ENCODE assay signal across 19 cellular contexts in genomic region chr10:113626809-113627370, GRCh38. TPM values are rescaled to one million over a fixed set of nuclear protein-coding genes. Genes with fewer than 3 reads are reported as not detected.
DNase-seq lines count a peak whose midpoint lies in the region; ATAC-seq and TF ChIP-seq lines count a peak whose summit lies in the region.
"Had no signal": no experiment of that assay in that cellular context is flagged by ENCODE, and none has a peak within 500 bp of the region (broad histone marks: within the 10 kb centered on the region; RNA-seq: fewer than 3 reads in every experiment).

No MANE protein-coding gene starts in this region.

- H3K27ac ChIP-seq in heart left ventricle (peak overlapping the region; percentile 44 to 93 (median 84)), heart right ventricle (peak overlapping the region; percentile 1 to 93 (median 80)), upper lobe of right lung (no peak overlapping the region)
- H3K27ac ChIP-seq: BLaER1 treated with 17β-estradiol and CSF1 and Interleukin-3, amounts not matched to agents 10 nM and 100 nM had no signal

- 16 to 19% (median 17%) methylated on average over 5 of the region's 5 CpGs for WGBS in heart left ventricle, 4 donors
- 13 to 20% methylated on average over 5 of the region's 5 CpGs for WGBS in heart right ventricle, 2 donors

- CTCF ChIA-PET in GM10248 (lab: Yijun Ruan, JAX) = interaction anchor here (0.7 to 0.9 kb wide), 2 partner anchors 28 to 63 kb away, joined by 3 read pairs; no protein-coding TSS in a partner anchor

- peak; percentile 18 to 66 (median 55) for ATAC-seq in heart left ventricle
- no peak for ATAC-seq in Right ventricle myocardium inferior
- ATAC-seq in heart right ventricle = peak in 7 of 8 donors; percentile 31 to 78 (median 62)
- ATAC-seq in HG03571 (IDR thresholded peaks at IDR 0.05; ENCODE audit: unreplicated experiment) = no peak
- no peak for ATAC-seq in upper lobe of right lung

- DNase-seq in heart left ventricle = peak in 4 of 5 donors; percentile 38 to 77 (median 49)
- no peak for DNase-seq in Right ventricle myocardium inferior (ENCODE audit: missing footprints)
- peak in 1 of 2 donors; percentile 36 for DNase-seq in heart right ventricle
- no peak for DNase-seq in osteocyte (ENCODE audit: extremely low spot score, unreplicated experiment)
- DNase-seq in upper lobe of right lung = no peak
- DNase-seq in NCI-H2227 treated with DMSO at 0.1 percent for 48 hours (lab: John Stamatoyannopoulos, UW) = no peak
- DNase-seq in GM10248 (ENCODE audit: extremely low spot score) = no peak
- DNase-seq: 8988T; CD8-positive, alpha-beta memory T cell; DMS79; HCEC 1CT; NCI-H187 treated with DMSO at 0.1 percent for 48 hours; NCI-H446; NK-92 treated with Interleukin-12 subunit alpha and Interleukin-12 subunit beta, amount 100 ng/mL, for 24 hours had no signal

- no peak for TF ChIP-seq POLR2A in heart left ventricle (IDR thresholded peaks at IDR 0.05)

- POLR2A ChIA-PET in GM10248 (lab: Yijun Ruan, JAX) = no interaction called here

- no peak overlapping the region for H3K4me3 Mint-ChIP-seq in osteocyte (ENCODE audit: unreplicated experiment)
- H3K4me3 Mint-ChIP-seq: CD8-positive, alpha-beta memory T cell had no signal

- H3K4me3 ChIP-seq in heart left ventricle (no peak overlapping the region), heart right ventricle (no peak overlapping the region), upper lobe of right lung (no peak overlapping the region)
- H3K4me3 ChIP-seq: BLaER1 treated with 17β-estradiol and CSF1 and Interleukin-3, amounts not matched to agents 10 nM and 100 nM had no signal

- peaks cover 27% of the 10 kb centered on the region for H3K27me3 Mint-ChIP-seq in osteocyte (ENCODE audit: unreplicated experiment)

- no peaks in the 10 kb centered on the region for H3K27me3 ChIP-seq in heart left ventricle
- peaks cover 0 to 5% (median 0%) of the 10 kb centered on the region in 7 donors for H3K27me3 ChIP-seq in heart right ventricle
- H3K27me3 ChIP-seq in upper lobe of right lung = no peaks in the 10 kb centered on the region
- H3K27me3 ChIP-seq: BLaER1 treated with 17β-estradiol and CSF1 and Interleukin-3, amounts not matched to agents 10 nM and 100 nM had no signal

- no peaks in the 10 kb centered on the region for H3K9me3 ChIP-seq in heart left ventricle
- H3K9me3 ChIP-seq in heart right ventricle = no peaks in the 10 kb centered on the region
- no peaks in the 10 kb centered on the region for H3K9me3 ChIP-seq in upper lobe of right lung
- H3K9me3 ChIP-seq: BLaER1 treated with 17β-estradiol and CSF1 and Interleukin-3, amounts not matched to agents 10 nM and 100 nM had no signal

- H3K4me1 Mint-ChIP-seq in osteocyte (ENCODE audit: unreplicated experiment) = peaks cover 17% of the 10 kb centered on the region
- H3K4me1 Mint-ChIP-seq: CD8-positive, alpha-beta memory T cell had no signal

- H3K36me3 Mint-ChIP-seq in osteocyte (ENCODE audit: unreplicated experiment) = no peaks in the 10 kb centered on the region
- H3K36me3 Mint-ChIP-seq: CD8-positive, alpha-beta memory T cell had no signal

- no peaks in the 10 kb centered on the region for H3K9me3 Mint-ChIP-seq in osteocyte (ENCODE audit: unreplicated experiment)
- H3K9me3 Mint-ChIP-seq: CD8-positive, alpha-beta memory T cell had no signal

- TF ChIP-seq CTCF in heart left ventricle (IDR thresholded peaks at IDR 0.05) = no peak
- TF ChIP-seq CTCF in heart right ventricle (IDR thresholded peaks at IDR 0.05) = no peak
- TF ChIP-seq CTCF in osteocyte (IDR thresholded peaks at IDR 0.05) = no peak
- no peak for TF ChIP-seq CTCF in upper lobe of right lung (IDR thresholded peaks at IDR 0.05)
- TF ChIP-seq CTCF in GM10248 (IDR thresholded peaks at IDR 0.05; ENCODE audit: control extremely low read depth, extremely low read depth, low read depth, missing control alignments) = no peak

- intact Hi-C loops in heart left ventricle (cut with DNase I) = no loop called here
- intact Hi-C loops in Right ventricle myocardium inferior (cut with DNase I) = no loop called here
- intact Hi-C loops in heart right ventricle (cut with DNase I) = no loop called here
- intact Hi-C loops in upper lobe of right lung (cut with DNase I) = no loop called here

- peak overlapping the region; percentile 32 for H3K27ac Mint-ChIP-seq in osteocyte (ENCODE audit: unreplicated experiment)
- H3K27ac Mint-ChIP-seq: CD8-positive, alpha-beta memory T cell had no signal

- peaks cover 0 to 84% (median 21%) of the 10 kb centered on the region in 9 donors for H3K36me3 ChIP-seq in heart left ventricle
- H3K36me3 ChIP-seq in heart right ventricle = peaks cover 0 to 81% (median 6%) of the 10 kb centered on the region in 9 donors
- H3K36me3 ChIP-seq in upper lobe of right lung = no peaks in the 10 kb centered on the region
- H3K36me3 ChIP-seq: BLaER1 treated with 17β-estradiol and CSF1 and Interleukin-3, amounts not matched to agents 10 nM and 100 nM had no signal

- peaks cover 0 to 67% (median 15%) of the 10 kb centered on the region in 12 donors for H3K4me1 ChIP-seq in heart left ventricle
- H3K4me1 ChIP-seq in heart right ventricle = peaks cover 0 to 87% (median 24%) of the 10 kb centered on the region in 9 donors
- H3K4me1 ChIP-seq in upper lobe of right lung = peaks cover 5% of the 10 kb centered on the region
- H3K4me1 ChIP-seq: BLaER1 treated with 17β-estradiol and CSF1 and Interleukin-3, amounts not matched to agents 10 nM and 100 nM had no signal

RNA-seq across cellular contexts. Expression of gene NRAP, which starts 37.0 kb away (rescaled TPM):
- total RNA-seq in heart left ventricle (1,000 to 10,000 TPM in 6 of 9 donors, 100 to 1,000 TPM in 3; 651 to 2,789 (median 1,196) TPM), Right ventricle myocardium inferior (1,026 TPM), heart right ventricle (1,000 to 10,000 TPM in 6 of 10 donors, 100 to 1,000 TPM in 4; 633 to 1,999 (median 1,413) TPM), osteocyte (not detected in 2 replicates), upper lobe of right lung (0.06 TPM)
- polyA plus RNA-seq in heart left ventricle (100 to 1,000 TPM; 278 to 301 TPM), heart right ventricle (100 to 1,000 TPM; 168 to 226 TPM)
- total RNA-seq: CD8-positive, alpha-beta memory T cell; G401; LHCN-M2; OCI-LY7 had no signal
- polyA plus RNA-seq: CD8-positive, alpha-beta memory T cell had no signal

RNA-seq across cellular contexts. Expression of gene CASP7, which starts 52.8 kb away (rescaled TPM):
- 10 to 100 TPM in 5 of 9 donors, 1 to 10 TPM in 4; 5.5 to 32.7 (median 10.4) TPM for total RNA-seq in heart left ventricle
- 10 to 100 TPM in 1 of 2 donors, 1 to 10 TPM in 1; 4.8 to 18.8 TPM for polyA plus RNA-seq in heart left ventricle
- 13.8 TPM for total RNA-seq in Right ventricle myocardium inferior
- 10 to 100 TPM in 4 of 10 donors, 1 to 10 TPM in 6; 5.7 to 22.3 (median 7.8) TPM for total RNA-seq in heart right ventricle
- polyA plus RNA-seq in heart right ventricle = 10 to 100 TPM in 1 of 2 donors, 1 to 10 TPM in 1; 5.6 to 12.2 TPM
- total RNA-seq in osteocyte = 30.1 and 34.2 TPM in 2 replicates
- total RNA-seq in upper lobe of right lung = 32.5 TPM

Comparison
In these comparisons a context has a peak if more than half of its experiments do, and no peak if none do; other contexts are left out.
1. ATAC-seq: peak in heart left ventricle (4 of 4) and heart right ventricle (7 of 8); none in Right ventricle myocardium inferior (single experiment), HG03571 (single experiment) and upper lobe of right lung (single experiment).
2. DNase-seq: peak in heart left ventricle (4 of 5); none in Right ventricle myocardium inferior (single experiment), osteocyte (single experiment), upper lobe of right lung (single experiment), NCI-H2227 treated with DMSO at 0.1 percent for 48 hours (single experiment) and GM10248 (single experiment).
3. RNA of gene NRAP, which starts 37.0 kb away (total RNA-seq): 633 to 1,999 TPM in heart right ventricle, 651 to 2,789 TPM in heart left ventricle and 1,026 TPM in Right ventricle myocardium inferior (single experiment); 0.06 TPM in upper lobe of right lung (single experiment) and not detected in osteocyte; every median in the first group is over 100 times any median in the second.